ENCODE assay signal across 1 cellular context in genomic region chr1:183470961-183471747, GRCh38.
A peak's percentile ranks its signal among the peaks of the same experiment; 100 is the strongest.
TF ChIP-seq lines count a peak whose summit lies in the region.

No MANE protein-coding gene starts in this region.

TF ChIP-seq in HepG2, 621 proteins besides CTCF, POLR2A, EP300 and RAD21 (continued from another document and continues in another):
- TF ChIP-seq RARA (CRISPR knock-in tag; IDR thresholded peaks at IDR 0.05) (no peak), GMEB1 (CRISPR knock-in tag; IDR thresholded peaks at IDR 0.05; ENCODE audit: borderline replicate concordance) (no peak), REL (CRISPR knock-in tag; conservative IDR thresholded peaks at IDR 0.05) (peak; percentile 80; the same call in 1 of the 2 replicates), RFX3 (CRISPR knock-in tag; IDR thresholded peaks at IDR 0.05) (no peak), MTA1 (CRISPR knock-in tag; IDR thresholded peaks at IDR 0.05; ENCODE audit: borderline replicate concordance) (peak; percentile 31; the same call in 1 of the 2 replicates), ZSCAN22 (CRISPR knock-in tag; IDR thresholded peaks at IDR 0.05) (0 out of 2 replicates have a peak, but pooled peaks have one; percentile 49), ZKSCAN1 (IDR thresholded peaks at IDR 0.05; ENCODE audit: low read length) (peak; percentile 25; the same call in 1 of the 2 replicates), HNF4A (CRISPR knock-in tag; IDR thresholded peaks at IDR 0.05) (0 out of 2 replicates have a peak, but pooled peaks have one; percentile 0), HMGA1 (CRISPR knock-in tag; conservative IDR thresholded peaks at IDR 0.05) (no peak), HES4 (CRISPR knock-in tag; IDR thresholded peaks at IDR 0.05; ENCODE audit: borderline replicate concordance) (peak; percentile 74; the same call in 1 of the 2 replicates), ONECUT2 (CRISPR knock-in tag; IDR thresholded peaks at IDR 0.05) (peak; percentile 77), HDAC1 (CRISPR knock-in tag; IDR thresholded peaks at IDR 0.05) (no peak; the same call in 1 of the 2 replicates), TSC22D2 (CRISPR knock-in tag; IDR thresholded peaks at IDR 0.05; ENCODE audit: borderline replicate concordance) (no peak), FOXJ3 (CRISPR knock-in tag; IDR thresholded peaks at IDR 0.05; ENCODE audit: borderline replicate concordance) (no peak), MBD4 (IDR thresholded peaks at IDR 0.05; ENCODE audit: borderline replicate concordance, low read length) (no peak), KDM2A (CRISPR knock-in tag; IDR thresholded peaks at IDR 0.05; ENCODE audit: borderline replicate concordance, low read depth) (0 out of 2 replicates have a peak, but pooled peaks have one; percentile 24), ZNF569 (CRISPR knock-in tag; IDR thresholded peaks at IDR 0.05; ENCODE audit: borderline replicate concordance) (no peak), ZNF513 (CRISPR knock-in tag; conservative IDR thresholded peaks at IDR 0.05) (no peak), ARID4A (CRISPR knock-in tag; IDR thresholded peaks at IDR 0.05; ENCODE audit: borderline replicate concordance) (peak; percentile 86)
- TF ChIP-seq, protein P1, sequence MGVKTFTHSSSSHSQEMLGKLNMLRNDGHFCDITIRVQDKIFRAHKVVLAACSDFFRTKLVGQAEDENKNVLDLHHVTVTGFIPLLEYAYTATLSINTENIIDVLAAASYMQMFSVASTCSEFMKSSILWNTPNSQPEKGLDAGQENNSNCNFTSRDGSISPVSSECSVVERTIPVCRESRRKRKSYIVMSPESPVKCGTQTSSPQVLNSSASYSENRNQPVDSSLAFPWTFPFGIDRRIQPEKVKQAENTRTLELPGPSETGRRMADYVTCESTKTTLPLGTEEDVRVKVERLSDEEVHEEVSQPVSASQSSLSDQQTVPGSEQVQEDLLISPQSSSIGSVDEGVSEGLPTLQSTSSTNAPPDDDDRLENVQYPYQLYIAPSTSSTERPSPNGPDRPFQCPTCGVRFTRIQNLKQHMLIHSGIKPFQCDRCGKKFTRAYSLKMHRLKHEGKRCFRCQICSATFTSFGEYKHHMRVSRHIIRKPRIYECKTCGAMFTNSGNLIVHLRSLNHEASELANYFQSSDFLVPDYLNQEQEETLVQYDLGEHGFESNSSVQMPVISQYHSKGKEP (CRISPR knock-in tag; IDR thresholded peaks at IDR 0.05): no peak
- TF ChIP-seq, protein P2, sequence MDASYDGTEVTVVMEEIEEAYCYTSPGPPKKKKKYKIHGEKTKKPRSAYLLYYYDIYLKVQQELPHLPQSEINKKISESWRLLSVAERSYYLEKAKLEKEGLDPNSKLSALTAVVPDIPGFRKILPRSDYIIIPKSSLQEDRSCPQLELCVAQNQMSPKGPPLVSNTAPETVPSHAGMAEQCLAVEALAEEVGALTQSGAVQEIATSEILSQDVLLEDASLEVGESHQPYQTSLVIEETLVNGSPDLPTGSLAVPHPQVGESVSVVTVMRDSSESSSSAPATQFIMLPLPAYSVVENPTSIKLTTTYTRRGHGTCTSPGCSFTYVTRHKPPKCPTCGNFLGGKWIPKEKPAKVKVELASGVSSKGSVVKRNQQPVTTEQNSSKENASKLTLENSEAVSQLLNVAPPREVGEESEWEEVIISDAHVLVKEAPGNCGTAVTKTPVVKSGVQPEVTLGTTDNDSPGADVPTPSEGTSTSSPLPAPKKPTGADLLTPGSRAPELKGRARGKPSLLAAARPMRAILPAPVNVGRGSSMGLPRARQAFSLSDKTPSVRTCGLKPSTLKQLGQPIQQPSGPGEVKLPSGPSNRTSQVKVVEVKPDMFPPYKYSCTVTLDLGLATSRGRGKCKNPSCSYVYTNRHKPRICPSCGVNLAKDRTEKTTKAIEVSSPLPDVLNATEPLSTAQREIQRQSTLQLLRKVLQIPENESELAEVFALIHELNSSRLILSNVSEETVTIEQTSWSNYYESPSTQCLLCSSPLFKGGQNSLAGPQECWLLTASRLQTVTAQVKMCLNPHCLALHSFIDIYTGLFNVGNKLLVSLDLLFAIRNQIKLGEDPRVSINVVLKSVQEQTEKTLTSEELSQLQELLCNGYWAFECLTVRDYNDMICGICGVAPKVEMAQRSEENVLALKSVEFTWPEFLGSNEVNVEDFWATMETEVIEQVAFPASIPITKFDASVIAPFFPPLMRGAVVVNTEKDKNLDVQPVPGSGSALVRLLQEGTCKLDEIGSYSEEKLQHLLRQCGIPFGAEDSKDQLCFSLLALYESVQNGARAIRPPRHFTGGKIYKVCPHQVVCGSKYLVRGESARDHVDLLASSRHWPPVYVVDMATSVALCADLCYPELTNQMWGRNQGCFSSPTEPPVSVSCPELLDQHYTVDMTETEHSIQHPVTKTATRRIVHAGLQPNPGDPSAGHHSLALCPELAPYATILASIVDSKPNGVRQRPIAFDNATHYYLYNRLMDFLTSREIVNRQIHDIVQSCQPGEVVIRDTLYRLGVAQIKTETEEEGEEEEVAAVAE (CRISPR knock-in tag; IDR thresholded peaks at IDR 0.05; ENCODE audit: borderline replicate concordance): no peak
- TF ChIP-seq, protein P3, sequence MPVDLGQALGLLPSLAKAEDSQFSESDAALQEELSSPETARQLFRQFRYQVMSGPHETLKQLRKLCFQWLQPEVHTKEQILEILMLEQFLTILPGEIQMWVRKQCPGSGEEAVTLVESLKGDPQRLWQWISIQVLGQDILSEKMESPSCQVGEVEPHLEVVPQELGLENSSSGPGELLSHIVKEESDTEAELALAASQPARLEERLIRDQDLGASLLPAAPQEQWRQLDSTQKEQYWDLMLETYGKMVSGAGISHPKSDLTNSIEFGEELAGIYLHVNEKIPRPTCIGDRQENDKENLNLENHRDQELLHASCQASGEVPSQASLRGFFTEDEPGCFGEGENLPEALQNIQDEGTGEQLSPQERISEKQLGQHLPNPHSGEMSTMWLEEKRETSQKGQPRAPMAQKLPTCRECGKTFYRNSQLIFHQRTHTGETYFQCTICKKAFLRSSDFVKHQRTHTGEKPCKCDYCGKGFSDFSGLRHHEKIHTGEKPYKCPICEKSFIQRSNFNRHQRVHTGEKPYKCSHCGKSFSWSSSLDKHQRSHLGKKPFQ (CRISPR knock-in tag; IDR thresholded peaks at IDR 0.05; ENCODE audit: insufficient replicate concordance): peak; percentile 91
- TF ChIP-seq, protein P4, sequence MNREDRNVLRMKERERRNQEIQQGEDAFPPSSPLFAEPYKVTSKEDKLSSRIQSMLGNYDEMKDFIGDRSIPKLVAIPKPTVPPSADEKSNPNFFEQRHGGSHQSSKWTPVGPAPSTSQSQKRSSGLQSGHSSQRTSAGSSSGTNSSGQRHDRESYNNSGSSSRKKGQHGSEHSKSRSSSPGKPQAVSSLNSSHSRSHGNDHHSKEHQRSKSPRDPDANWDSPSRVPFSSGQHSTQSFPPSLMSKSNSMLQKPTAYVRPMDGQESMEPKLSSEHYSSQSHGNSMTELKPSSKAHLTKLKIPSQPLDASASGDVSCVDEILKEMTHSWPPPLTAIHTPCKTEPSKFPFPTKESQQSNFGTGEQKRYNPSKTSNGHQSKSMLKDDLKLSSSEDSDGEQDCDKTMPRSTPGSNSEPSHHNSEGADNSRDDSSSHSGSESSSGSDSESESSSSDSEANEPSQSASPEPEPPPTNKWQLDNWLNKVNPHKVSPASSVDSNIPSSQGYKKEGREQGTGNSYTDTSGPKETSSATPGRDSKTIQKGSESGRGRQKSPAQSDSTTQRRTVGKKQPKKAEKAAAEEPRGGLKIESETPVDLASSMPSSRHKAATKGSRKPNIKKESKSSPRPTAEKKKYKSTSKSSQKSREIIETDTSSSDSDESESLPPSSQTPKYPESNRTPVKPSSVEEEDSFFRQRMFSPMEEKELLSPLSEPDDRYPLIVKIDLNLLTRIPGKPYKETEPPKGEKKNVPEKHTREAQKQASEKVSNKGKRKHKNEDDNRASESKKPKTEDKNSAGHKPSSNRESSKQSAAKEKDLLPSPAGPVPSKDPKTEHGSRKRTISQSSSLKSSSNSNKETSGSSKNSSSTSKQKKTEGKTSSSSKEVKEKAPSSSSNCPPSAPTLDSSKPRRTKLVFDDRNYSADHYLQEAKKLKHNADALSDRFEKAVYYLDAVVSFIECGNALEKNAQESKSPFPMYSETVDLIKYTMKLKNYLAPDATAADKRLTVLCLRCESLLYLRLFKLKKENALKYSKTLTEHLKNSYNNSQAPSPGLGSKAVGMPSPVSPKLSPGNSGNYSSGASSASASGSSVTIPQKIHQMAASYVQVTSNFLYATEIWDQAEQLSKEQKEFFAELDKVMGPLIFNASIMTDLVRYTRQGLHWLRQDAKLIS (CRISPR knock-in tag; IDR thresholded peaks at IDR 0.05): no peak
- TF ChIP-seq, protein P5, sequence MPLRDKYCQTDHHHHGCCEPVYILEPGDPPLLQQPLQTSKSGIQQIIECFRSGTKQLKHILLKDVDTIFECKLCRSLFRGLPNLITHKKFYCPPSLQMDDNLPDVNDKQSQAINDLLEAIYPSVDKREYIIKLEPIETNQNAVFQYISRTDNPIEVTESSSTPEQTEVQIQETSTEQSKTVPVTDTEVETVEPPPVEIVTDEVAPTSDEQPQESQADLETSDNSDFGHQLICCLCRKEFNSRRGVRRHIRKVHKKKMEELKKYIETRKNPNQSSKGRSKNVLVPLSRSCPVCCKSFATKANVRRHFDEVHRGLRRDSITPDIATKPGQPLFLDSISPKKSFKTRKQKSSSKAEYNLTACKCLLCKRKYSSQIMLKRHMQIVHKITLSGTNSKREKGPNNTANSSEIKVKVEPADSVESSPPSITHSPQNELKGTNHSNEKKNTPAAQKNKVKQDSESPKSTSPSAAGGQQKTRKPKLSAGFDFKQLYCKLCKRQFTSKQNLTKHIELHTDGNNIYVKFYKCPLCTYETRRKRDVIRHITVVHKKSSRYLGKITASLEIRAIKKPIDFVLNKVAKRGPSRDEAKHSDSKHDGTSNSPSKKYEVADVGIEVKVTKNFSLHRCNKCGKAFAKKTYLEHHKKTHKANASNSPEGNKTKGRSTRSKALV (CRISPR knock-in tag; IDR thresholded peaks at IDR 0.05): no peak
- TF ChIP-seq, protein P6, sequence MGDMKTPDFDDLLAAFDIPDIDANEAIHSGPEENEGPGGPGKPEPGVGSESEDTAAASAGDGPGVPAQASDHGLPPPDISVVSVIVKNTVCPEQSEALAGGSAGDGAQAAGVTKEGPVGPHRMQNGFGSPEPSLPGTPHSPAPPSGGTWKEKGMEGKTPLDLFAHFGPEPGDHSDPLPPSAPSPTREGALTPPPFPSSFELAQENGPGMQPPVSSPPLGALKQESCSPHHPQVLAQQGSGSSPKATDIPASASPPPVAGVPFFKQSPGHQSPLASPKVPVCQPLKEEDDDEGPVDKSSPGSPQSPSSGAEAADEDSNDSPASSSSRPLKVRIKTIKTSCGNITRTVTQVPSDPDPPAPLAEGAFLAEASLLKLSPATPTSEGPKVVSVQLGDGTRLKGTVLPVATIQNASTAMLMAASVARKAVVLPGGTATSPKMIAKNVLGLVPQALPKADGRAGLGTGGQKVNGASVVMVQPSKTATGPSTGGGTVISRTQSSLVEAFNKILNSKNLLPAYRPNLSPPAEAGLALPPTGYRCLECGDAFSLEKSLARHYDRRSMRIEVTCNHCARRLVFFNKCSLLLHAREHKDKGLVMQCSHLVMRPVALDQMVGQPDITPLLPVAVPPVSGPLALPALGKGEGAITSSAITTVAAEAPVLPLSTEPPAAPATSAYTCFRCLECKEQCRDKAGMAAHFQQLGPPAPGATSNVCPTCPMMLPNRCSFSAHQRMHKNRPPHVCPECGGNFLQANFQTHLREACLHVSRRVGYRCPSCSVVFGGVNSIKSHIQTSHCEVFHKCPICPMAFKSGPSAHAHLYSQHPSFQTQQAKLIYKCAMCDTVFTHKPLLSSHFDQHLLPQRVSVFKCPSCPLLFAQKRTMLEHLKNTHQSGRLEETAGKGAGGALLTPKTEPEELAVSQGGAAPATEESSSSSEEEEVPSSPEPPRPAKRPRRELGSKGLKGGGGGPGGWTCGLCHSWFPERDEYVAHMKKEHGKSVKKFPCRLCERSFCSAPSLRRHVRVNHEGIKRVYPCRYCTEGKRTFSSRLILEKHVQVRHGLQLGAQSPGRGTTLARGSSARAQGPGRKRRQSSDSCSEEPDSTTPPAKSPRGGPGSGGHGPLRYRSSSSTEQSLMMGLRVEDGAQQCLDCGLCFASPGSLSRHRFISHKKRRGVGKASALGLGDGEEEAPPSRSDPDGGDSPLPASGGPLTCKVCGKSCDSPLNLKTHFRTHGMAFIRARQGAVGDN (CRISPR knock-in tag; IDR thresholded peaks at IDR 0.05): peak; percentile 90
